8 cellular contexts compared by ENCODE assay signal in genomic region chr9:105244274-105244995, GRCh38. TPM values are rescaled to one million over a fixed set of nuclear protein-coding genes. Genes with fewer than 3 reads are reported as not detected.
DNase-seq lines count a peak whose midpoint lies in the region; ATAC-seq and TF ChIP-seq lines count a peak whose summit lies in the region.

Gene SLC44A1 (plus strand): TSS chr9:105244651. CDS start chr9:105244869, 218 bp downstream.

- no peaks in the 10 kb centered on the region for H3K36me3 ChIP-seq in BLaER1 treated with 17β-estradiol and CSF1 and Interleukin-3, amounts not matched to agents 10 nM and 100 nM
- no peaks in the 10 kb centered on the region for H3K36me3 ChIP-seq in left lung

- H3K27ac ChIP-seq in BLaER1 treated with 17β-estradiol and CSF1 and Interleukin-3, amounts not matched to agents 10 nM and 100 nM, result peak within 1 kb of the TSS; percentile 62 to 88 (median 84)
- peak within 1 kb of the TSS; percentile 85 to 86 for H3K27ac ChIP-seq in left lung

- H3K9ac ChIP-seq in BLaER1 treated with 17β-estradiol and CSF1 and Interleukin-3, amounts not matched to agents 10 nM and 100 nM, result peak within 1 kb of the TSS; percentile 80 to 88 (median 86)

- H4K20me1 ChIP-seq in BLaER1 treated with 17β-estradiol and CSF1 and Interleukin-3, amounts not matched to agents 10 nM and 100 nM, result peaks cover 0 to 26% (median 8%) of the 10 kb centered on the region in 11 experiments; a peak in 6 of 22 replicates

- intact Hi-C loops in left lung (cut with DNase I), result no loop called here

- peak within 1 kb of the TSS; percentile 79 to 96 (median 89) for H3K4me2 ChIP-seq in BLaER1 treated with 17β-estradiol and CSF1 and Interleukin-3, amounts not matched to agents 10 nM and 100 nM

- peak within 1 kb of the TSS; percentile 84 to 99 (median 92) for H3K4me3 ChIP-seq in BLaER1 treated with 17β-estradiol and CSF1 and Interleukin-3, amounts not matched to agents 10 nM and 100 nM
- peak within 1 kb of the TSS; percentile 68 to 82 for H3K4me3 ChIP-seq in left lung

- H3K27me3 ChIP-seq in BLaER1 treated with 17β-estradiol and CSF1 and Interleukin-3, amounts not matched to agents 10 nM and 100 nM, result no peaks in the 10 kb centered on the region
- no peaks in the 10 kb centered on the region for H3K27me3 ChIP-seq in left lung

- H3K4me1 ChIP-seq in BLaER1 treated with 17β-estradiol and CSF1 and Interleukin-3, amounts not matched to agents 10 nM and 100 nM, result peaks cover 39 to 62% (median 56%) of the 10 kb centered on the region in 10 experiments
- peaks cover 11 to 41% of the 10 kb centered on the region in 2 donors for H3K4me1 ChIP-seq in left lung

- TF ChIP-seq CTCF in left lung (IDR thresholded peaks at IDR 0.05), result peak in 1 of 2 donors; percentile 20

- ATAC-seq in GM19328 (IDR thresholded peaks at IDR 0.05; ENCODE audit: unreplicated experiment), result peak; percentile 84
- ATAC-seq in HG03469 (IDR thresholded peaks at IDR 0.05; ENCODE audit: unreplicated experiment), result peak; percentile 81
- peak; percentile 96 for ATAC-seq in left lung

- H3K9me3 ChIP-seq in BLaER1 treated with 17β-estradiol and CSF1 and Interleukin-3, amounts not matched to agents 10 nM and 100 nM (replicated peaks in 1 of 11), result no peaks in the 10 kb centered on the region
- H3K9me3 ChIP-seq in left lung, result no peaks in the 10 kb centered on the region

- peak; percentile 82 to 96 for DNase-seq in NCI-H526 (lab: John Stamatoyannopoulos, UW)
- peak; percentile 90 for DNase-seq in activated CD4-positive, alpha-beta T cell treated with anti-CD3 and anti-CD28 coated beads, Interleukin-2, amount 50 U/mL, for 1 hour
- peak; percentile 91 for DNase-seq in dedifferentiated amniotic fluid mesenchymal stem cell (ENCODE audit: extremely low spot score)
- peak; percentile 98 to 100 for DNase-seq in left lung
- DNase-seq in stimulated activated CD4-positive, alpha-beta T cell treated with anti-CD3 and anti-CD28 coated beads, Interleukin-2, amount 100 ng/mL, for 4 hours (ENCODE audit: low read depth), result peak; percentile 91

RNA-seq across cellular contexts. Expression of gene SLC44A1, which starts in this region (rescaled TPM):
- 10 to 100 TPM; 58.0 to 73.5 TPM for total RNA-seq in left lung

Comparison
In these comparisons a context has a peak if more than half of its experiments do, and no peak if none do; other contexts are left out.
1. Peak in every context shown above with its lines: DNase-seq, ATAC-seq, H3K4me3 ChIP-seq and H3K27ac ChIP-seq.